ENCODE assay signal across 8 cellular contexts in the genomic region with DNA sequence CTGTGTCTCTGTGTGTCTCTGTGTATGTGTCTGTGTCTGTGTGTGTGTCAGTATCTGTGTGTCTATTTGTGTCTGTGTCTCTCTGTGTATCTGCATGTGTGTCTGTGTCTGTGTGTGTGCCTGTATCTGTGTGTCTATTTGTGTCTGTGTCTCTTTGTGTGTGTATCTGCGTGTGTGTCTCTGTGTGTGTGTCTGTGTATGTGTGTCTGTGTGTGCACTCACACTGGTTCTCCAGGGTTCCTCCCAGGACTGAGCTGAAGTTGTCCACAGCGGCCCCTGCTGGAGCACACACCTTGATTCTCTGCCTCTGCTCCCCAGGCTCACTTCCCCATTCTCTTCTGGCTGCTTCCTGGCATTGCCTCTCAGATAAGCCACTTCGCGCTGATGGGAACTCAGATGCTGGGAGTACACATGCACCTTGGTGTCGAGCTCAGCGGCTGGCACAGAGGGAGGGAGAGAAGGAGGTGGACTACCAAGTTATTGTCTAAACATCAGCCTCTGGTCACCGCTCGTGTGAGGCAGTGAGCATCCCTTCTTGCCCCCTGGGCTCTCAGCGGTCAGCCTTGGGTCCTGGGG.
DNase-seq lines count a peak whose midpoint lies in the region; ATAC-seq, FAIRE-seq and TF ChIP-seq lines count a peak whose summit lies in the region.

No MANE protein-coding gene starts in this region.

- peak; percentile 49 for DNase-seq in 8988T
- peak; percentile 67 for DNase-seq in GM13977 (ENCODE audit: low spot score)
- DNase-seq in NCI-H460 (ENCODE audit: extremely low read depth, low read depth): peak; percentile 57
- peak; percentile 48 for DNase-seq in GM12878 (ENCODE audit: low read depth, low spot score)
- DNase-seq in islet precursor cell: peak; percentile 77
- peak; percentile 34 to 41 for DNase-seq in thyroid gland
- DNase-seq in epidermal melanocyte (ENCODE audit: insufficient read length, low spot score): no peak

- intact Hi-C loops in GM12878 (cut with micrococcal nuclease; ENCODE audit: unreplicated experiment) (no loop called here), thyroid gland (cut with DNase I) (no loop called here)

- TF ChIP-seq CTCF in GM13977 (IDR thresholded peaks at IDR 0.05; ENCODE audit: extremely low read depth, insufficient read depth, missing control alignments) (peak; percentile 70), GM12878 (IDR thresholded peaks at IDR 0.05 in 2 of 3, conservative IDR thresholded peaks at IDR 0.05 in 1 of 3; ENCODE audit: control insufficient read depth in 2 of 3, extremely low read depth in 1 of 3, insufficient read depth in 1 of 3, low read depth in 3 of 3, low read length in 3 of 3) (peak; percentile 71 to 77 (median 75)), thyroid gland (IDR thresholded peaks at IDR 0.05) (peak in 4 of 6 experiments; percentile 21 to 47 (median 32))

- no peaks in the 10 kb centered on the region for H4K20me1 ChIP-seq in GM12878 (ENCODE audit: control insufficient read depth, insufficient read depth)

- peak; percentile 85 for ATAC-seq in HG02642 (IDR thresholded peaks at IDR 0.05; ENCODE audit: poor library complexity, unreplicated experiment)
- peak; percentile 97 for ATAC-seq in GM12878

- H3K4me2 ChIP-seq in GM12878 (ENCODE audit: control insufficient read depth, insufficient read depth): no peak overlapping the region

- peak; percentile 56 for TF ChIP-seq RAD21 in GM12878 (IDR thresholded peaks at IDR 0.05; ENCODE audit: insufficient read depth, low read depth, low read length)

- in situ Hi-C loops in GM13977 (cut with MboI; ENCODE audit: low pct_unique_long_range_greater_than_20kb, low sequenced_read_pairs, unreplicated experiment): no loop called here
- in situ Hi-C loops in GM12878 (cut with MboI): loop anchor here (10.0 to 25.0 kb wide), 2 partner anchors 551 to 908 kb away; no protein-coding TSS in a partner anchor

- POLR2A ChIA-PET in GM12878 (lab: Charles Lee): interaction anchor here (0.5 kb wide), 1 partner anchor 188 kb away, joined by 3 read pairs; no protein-coding TSS in a partner anchor

- no peak for TF ChIP-seq EP300 in GM12878 (IDR thresholded peaks at IDR 0.05; ENCODE audit: borderline replicate concordance in 1 of 2, control insufficient read depth in 1 of 2, low read depth in 2 of 2, low read length in 2 of 2)

- no peak overlapping the region for H2AFZ ChIP-seq in GM12878 (ENCODE audit: control insufficient read depth, low read depth, low read length)

- peaks cover 24% of the 10 kb centered on the region for H3K4me1 ChIP-seq in GM12878 (ENCODE audit: control insufficient read depth, insufficient read depth, low read length)
- peaks cover 0 to 5% of the 10 kb centered on the region in 2 donors for H3K4me1 ChIP-seq in thyroid gland

- WGBS in GM12878 (ENCODE audit: insufficient coverage, insufficient replicate concordance, low lambda C conversion rate, missing lambda C conversion rate): 21% methylated on average over 7 of the region's 9 CpGs
- 39 to 62% methylated on average over 9 of the region's 9 CpGs for WGBS in thyroid gland, 2 donors

- no peak overlapping the region for H3K4me3 ChIP-seq in GM12878
- no peak overlapping the region for H3K4me3 ChIP-seq in thyroid gland (replicated peaks in 1 of 3)

- H3K79me2 ChIP-seq in GM12878 (ENCODE audit: control insufficient read depth, insufficient read depth, low read length): no peaks in the 10 kb centered on the region

- peak; percentile 77 for FAIRE-seq in GM12878 (lab: Jason Lieb, UNC)

- H3K9me3 ChIP-seq in GM12878 (replicated peaks; ENCODE audit: control insufficient read depth, insufficient read depth, low read length) (no peaks in the 10 kb centered on the region; the same call in 2 of the 3 replicates), thyroid gland (no peaks in the 10 kb centered on the region)

- H3K27ac ChIP-seq in GM12878 (ENCODE audit: control insufficient read depth, insufficient read depth): no peak overlapping the region
- H3K27ac ChIP-seq in thyroid gland: peak overlapping the region in 1 of 3 donors; percentile 15

- RAD21 ChIA-PET in GM12878 (lab: Charles Lee; ENCODE audit: unreplicated experiment): interaction anchor here (0.5 to 3.1 kb wide), 5 partner anchors 11 to 554 kb away, joined by 3 to 12 read pairs (median 4); no protein-coding TSS in a partner anchor

- SMC1A ChIA-PET in GM12878 (lab: Charles Lee; ENCODE audit: uncharacterized antibody, unreplicated experiment): interaction anchor here (1.8 to 2.1 kb wide), 2 partner anchors 44 to 554 kb away, joined by 4 to 5 read pairs; no protein-coding TSS in a partner anchor

- H3K9ac ChIP-seq in GM12878 (ENCODE audit: control insufficient read depth, insufficient read depth, low read length): no peak overlapping the region

- H3K36me3 ChIP-seq in GM12878 (ENCODE audit: control insufficient read depth in 2 of 2, insufficient read depth in 2 of 2, low read length in 1 of 2) (no peaks in the 10 kb centered on the region), thyroid gland (no peaks in the 10 kb centered on the region)

- BruUV-seq in GM12878 (replicated peaks; lab: Mats Ljungman, UMichigan): no TSS peak

- CTCF ChIA-PET in GM12878 (lab: Yijun Ruan, JAX): interaction anchor here (0.7 to 4.7 kb wide), 14 partner anchors 10 to 894 kb away, joined by 3 to 31 read pairs (median 4); no protein-coding TSS in a partner anchor

- TF ChIP-seq POLR2A in GM12878 (IDR thresholded peaks at IDR 0.05; ENCODE audit: low read depth, low read length): no peak
- TF ChIP-seq POLR2A in thyroid gland (IDR thresholded peaks at IDR 0.05): no peak

- H3K27me3 ChIP-seq in GM12878 (replicated peaks in 1 of 2; ENCODE audit: control insufficient read depth in 2 of 2, insufficient read depth in 2 of 2, low read length in 1 of 2) (no peaks in the 10 kb centered on the region), thyroid gland (no peaks in the 10 kb centered on the region)

TF ChIP-seq in GM12878, 131 proteins besides CTCF, POLR2A, EP300 and RAD21 (continues in another document):
- no peak for TF ChIP-seq LARP7 (IDR thresholded peaks at IDR 0.05)
- 0 out of 2 replicates have a peak, but pooled peaks have one; percentile 18 for TF ChIP-seq YY1 (IDR thresholded peaks at IDR 0.05; ENCODE audit: low read depth, low read length)
- TF ChIP-seq IKZF1 (conservative IDR thresholded peaks at IDR 0.05): no peak
- TF ChIP-seq MTA3 (IDR thresholded peaks at IDR 0.05; ENCODE audit: borderline replicate concordance, low read length): no peak
- no peak for TF ChIP-seq GABPA (IDR thresholded peaks at IDR 0.05; ENCODE audit: low read depth)
- TF ChIP-seq CREB1 (IDR thresholded peaks at IDR 0.05; ENCODE audit: low read depth): no peak
- no peak for TF ChIP-seq FOXK2 (IDR thresholded peaks at IDR 0.05)
- TF ChIP-seq BACH1 (IDR thresholded peaks at IDR 0.05; ENCODE audit: borderline replicate concordance): no peak
- no peak for TF ChIP-seq MEF2A (IDR thresholded peaks at IDR 0.05; ENCODE audit: insufficient read depth, low read depth, low read length)
- no peak for TF ChIP-seq SIX5 (IDR thresholded peaks at IDR 0.05; ENCODE audit: low read depth, low read length, severe bottlenecking)
- TF ChIP-seq, protein P1, sequence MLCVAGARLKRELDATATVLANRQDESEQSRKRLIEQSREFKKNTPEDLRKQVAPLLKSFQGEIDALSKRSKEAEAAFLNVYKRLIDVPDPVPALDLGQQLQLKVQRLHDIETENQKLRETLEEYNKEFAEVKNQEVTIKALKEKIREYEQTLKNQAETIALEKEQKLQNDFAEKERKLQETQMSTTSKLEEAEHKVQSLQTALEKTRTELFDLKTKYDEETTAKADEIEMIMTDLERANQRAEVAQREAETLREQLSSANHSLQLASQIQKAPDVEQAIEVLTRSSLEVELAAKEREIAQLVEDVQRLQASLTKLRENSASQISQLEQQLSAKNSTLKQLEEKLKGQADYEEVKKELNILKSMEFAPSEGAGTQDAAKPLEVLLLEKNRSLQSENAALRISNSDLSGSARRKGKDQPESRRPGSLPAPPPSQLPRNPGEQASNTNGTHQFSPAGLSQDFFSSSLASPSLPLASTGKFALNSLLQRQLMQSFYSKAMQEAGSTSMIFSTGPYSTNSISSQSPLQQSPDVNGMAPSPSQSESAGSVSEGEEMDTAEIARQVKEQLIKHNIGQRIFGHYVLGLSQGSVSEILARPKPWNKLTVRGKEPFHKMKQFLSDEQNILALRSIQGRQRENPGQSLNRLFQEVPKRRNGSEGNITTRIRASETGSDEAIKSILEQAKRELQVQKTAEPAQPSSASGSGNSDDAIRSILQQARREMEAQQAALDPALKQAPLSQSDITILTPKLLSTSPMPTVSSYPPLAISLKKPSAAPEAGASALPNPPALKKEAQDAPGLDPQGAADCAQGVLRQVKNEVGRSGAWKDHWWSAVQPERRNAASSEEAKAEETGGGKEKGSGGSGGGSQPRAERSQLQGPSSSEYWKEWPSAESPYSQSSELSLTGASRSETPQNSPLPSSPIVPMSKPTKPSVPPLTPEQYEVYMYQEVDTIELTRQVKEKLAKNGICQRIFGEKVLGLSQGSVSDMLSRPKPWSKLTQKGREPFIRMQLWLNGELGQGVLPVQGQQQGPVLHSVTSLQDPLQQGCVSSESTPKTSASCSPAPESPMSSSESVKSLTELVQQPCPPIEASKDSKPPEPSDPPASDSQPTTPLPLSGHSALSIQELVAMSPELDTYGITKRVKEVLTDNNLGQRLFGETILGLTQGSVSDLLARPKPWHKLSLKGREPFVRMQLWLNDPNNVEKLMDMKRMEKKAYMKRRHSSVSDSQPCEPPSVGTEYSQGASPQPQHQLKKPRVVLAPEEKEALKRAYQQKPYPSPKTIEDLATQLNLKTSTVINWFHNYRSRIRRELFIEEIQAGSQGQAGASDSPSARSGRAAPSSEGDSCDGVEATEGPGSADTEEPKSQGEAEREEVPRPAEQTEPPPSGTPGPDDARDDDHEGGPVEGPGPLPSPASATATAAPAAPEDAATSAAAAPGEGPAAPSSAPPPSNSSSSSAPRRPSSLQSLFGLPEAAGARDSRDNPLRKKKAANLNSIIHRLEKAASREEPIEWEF (IDR thresholded peaks at IDR 0.05; ENCODE audit: insufficient replicate concordance, low read depth, low read length): no peak
- TF ChIP-seq NR2C2 (IDR thresholded peaks at IDR 0.05; ENCODE audit: borderline replicate concordance, control insufficient read depth, insufficient read length, low read depth): no peak
- TF ChIP-seq RFX5 (IDR thresholded peaks at IDR 0.05; ENCODE audit: low read depth, low read length): no peak
- peak; percentile 83 for TF ChIP-seq IRF4 (IDR thresholded peaks at IDR 0.05; ENCODE audit: low read depth, low read length)
